In the genomic region with DNA sequence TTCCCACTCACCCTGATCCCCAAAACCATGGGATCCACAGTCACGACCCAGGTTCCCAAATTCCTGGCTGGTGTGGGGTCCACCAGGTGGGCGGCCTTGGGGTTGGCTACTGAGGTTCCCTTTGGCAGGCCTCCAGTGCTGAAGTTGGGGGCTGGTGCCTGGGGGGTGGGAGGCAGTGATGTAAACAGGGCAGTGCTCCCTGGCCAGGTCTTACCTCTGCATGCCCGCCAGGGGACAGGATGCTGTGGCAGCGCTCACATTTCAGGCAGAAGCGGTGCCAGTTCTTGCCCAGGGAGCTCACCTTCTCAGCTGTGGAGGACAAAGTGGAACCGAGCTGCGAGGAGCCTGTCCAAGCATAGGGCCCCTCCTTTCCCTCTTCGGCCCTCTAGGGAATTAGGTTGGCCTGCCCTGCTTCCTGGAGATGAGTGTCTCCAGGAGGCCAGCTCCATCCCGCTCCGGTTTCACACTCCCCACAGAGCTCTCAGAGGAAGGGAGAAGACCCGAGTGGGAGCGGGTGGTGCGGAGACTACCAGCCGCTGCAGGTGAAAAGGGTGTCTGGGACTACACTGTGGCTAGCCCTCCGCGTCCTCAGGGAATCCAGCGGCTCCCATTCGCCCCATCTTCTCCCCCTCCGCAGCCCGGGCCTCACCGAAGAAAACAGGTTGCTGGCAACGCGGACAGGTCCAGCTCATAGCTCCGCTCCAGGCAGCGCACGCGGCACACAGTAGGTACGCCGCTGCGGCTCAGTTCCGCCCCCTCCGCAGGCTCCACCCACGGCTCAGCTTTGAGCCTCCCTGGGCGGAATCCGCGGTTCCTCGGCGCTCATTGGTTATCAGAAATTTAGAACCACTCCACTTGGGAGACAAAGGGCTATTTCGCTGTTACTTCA, we compare ENCODE assay signal across 8 cellular contexts. TPM values are rescaled to one million over a fixed set of nuclear protein-coding genes. Genes with fewer than 3 reads are reported as not detected.
DNase-seq lines count a peak whose midpoint lies in the region; ATAC-seq, FAIRE-seq and TF ChIP-seq lines count a peak whose summit lies in the region.
"Had no signal": no experiment of that assay in that cellular context is flagged by ENCODE, and none has a peak within 500 bp of the region (broad histone marks: within the 10 kb centered on the region; RNA-seq: fewer than 3 reads in every experiment).

A gene with protein sequence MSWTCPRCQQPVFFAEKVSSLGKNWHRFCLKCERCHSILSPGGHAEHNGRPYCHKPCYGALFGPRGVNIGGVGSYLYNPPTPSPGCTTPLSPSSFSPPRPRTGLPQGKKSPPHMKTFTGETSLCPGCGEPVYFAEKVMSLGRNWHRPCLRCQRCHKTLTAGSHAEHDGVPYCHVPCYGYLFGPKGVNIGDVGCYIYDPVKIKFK (minus strand): TSS at position 726 of the 889 bp plus-strand sequence. CDS start 34 bp downstream, at position 692.

- H3K9me3 ChIP-seq in lung (ENCODE audit: control insufficient read depth in 2 of 2, insufficient read depth in 1 of 2, low read length in 1 of 2): no peaks in the 10 kb centered on the region

- intact Hi-C loops in dorsolateral prefrontal cortex (cut with DNase I): no loop called here

- TF ChIP-seq CTCF in dorsolateral prefrontal cortex (IDR thresholded peaks at IDR 0.05 in 54 of 56, conservative IDR thresholded peaks at IDR 0.05 in 2 of 56; ENCODE audit: low read depth in 1 of 56, partially characterized antibody in 56 of 56) (no peak), lung (IDR thresholded peaks at IDR 0.05; ENCODE audit: control extremely low read depth, extremely low read depth) (no peak)

- H3K4me3 ChIP-seq in dorsolateral prefrontal cortex (peak within 1 kb of the TSS in 55 of 59 donors; percentile 15 to 58 (median 40)), lung (no peak within 1 kb of the TSS)

- FAIRE-seq in GM18507 (lab: Jason Lieb, UNC): peak; percentile 63
- FAIRE-seq: islet of Langerhans had no signal

- H3K27ac ChIP-seq in dorsolateral prefrontal cortex: no peak within 1 kb of the TSS
- H3K27ac ChIP-seq in lung (ENCODE audit: low read depth in 1 of 2, low read length in 1 of 2): no peak within 1 kb of the TSS

- DNase-seq in GM18507 (ENCODE audit: extremely low spot score, insufficient read length, low read depth) (peak; percentile 29), HS-27A (ENCODE audit: low read depth) (peak; percentile 17), dorsolateral prefrontal cortex (peak in 6 of 10 donors; percentile 32 to 76 (median 47)), lung (ENCODE audit: low spot score) (no peak), NCI-H2081 (lab: John Stamatoyannopoulos, UW) (no peak)
- peak in 3 of 4 experiments; percentile 15 to 30 (median 25) for DNase-seq in activated CD4-positive, CD25-positive, alpha-beta regulatory T cell (lab: John Stamatoyannopoulos, UW)
- DNase-seq in stimulated activated CD8-positive, alpha-beta memory T cell treated with anti-CD3 and anti-CD28 coated beads, Interleukin-7, amount 100 ng/mL, for 1 hour (ENCODE audit: low read depth in 2 of 2): peak; percentile 5 to 21

- ATAC-seq in lung (ENCODE audit: insufficient read depth, low FRiP score): peak; percentile 8

- no peaks in the 10 kb centered on the region for H3K27me3 ChIP-seq in dorsolateral prefrontal cortex
- H3K27me3 ChIP-seq in lung (ENCODE audit: control insufficient read depth, insufficient read depth): no peaks in the 10 kb centered on the region

- peaks cover 0 to 2% of the 10 kb centered on the region in 2 donors for H3K4me1 ChIP-seq in lung (ENCODE audit: control insufficient read depth in 2 of 2, insufficient read depth in 2 of 2, low read length in 2 of 2)

- H3K36me3 ChIP-seq in lung (ENCODE audit: control insufficient read depth in 2 of 2, insufficient read depth in 2 of 2, low read length in 2 of 2): no peaks in the 10 kb centered on the region

- WGBS in lung, 2 donors: 7 to 8% methylated on average over 35 to 39 of the region's 39 CpGs

RNA-seq across cellular contexts. Expression of the gene that starts here (rescaled TPM):
- total RNA-seq in dorsolateral prefrontal cortex (10 to 100 TPM in 115 of 120 experiments, 1 to 10 TPM in 5; 7.1 to 34.3 (median 17.5) TPM), lung (1 to 10 TPM in 1 of 2 donors, under 1 TPM in 1; 0.83 to 1.3 TPM)
- under 1 TPM; 0.39 to 0.69 TPM for polyA plus RNA-seq in lung

Comparison
In these comparisons a context has a peak if more than half of its experiments do, and no peak if none do; other contexts are left out.
1. DNase-seq: peak in GM18507 (single experiment), HS-27A (single experiment), activated CD4-positive, CD25-positive, alpha-beta regulatory T cell (3 of 4), dorsolateral prefrontal cortex (6 of 10) and stimulated activated CD8-positive, alpha-beta memory T cell treated with anti-CD3 and anti-CD28 coated beads, Interleukin-7, amount 100 ng/mL, for 1 hour (2 of 2); none in lung (single experiment) and NCI-H2081 (0 of 2).